ENCODE assay signal across 11 cellular contexts in genomic region chr12:47752552-47752951, GRCh38. TPM values are rescaled to one million over a fixed set of nuclear protein-coding genes. Genes with fewer than 3 reads are reported as not detected.
DNase-seq lines count a peak whose midpoint lies in the region; ATAC-seq and TF ChIP-seq lines count a peak whose summit lies in the region.
"Had no signal": no experiment of that assay in that cellular context is flagged by ENCODE, and none has a peak within 500 bp of the region (broad histone marks: within the 10 kb centered on the region; RNA-seq: fewer than 3 reads in every experiment).

No MANE protein-coding gene starts in this region.

- peaks cover 38% of the 10 kb centered on the region for H3K4me1 ChIP-seq in psoas muscle

- intact Hi-C loops in psoas muscle (cut with DNase I) = no loop called here

- H3K27ac ChIP-seq in epithelial cell of prostate = peak overlapping the region; percentile 100
- peak overlapping the region; percentile 89 for H3K27ac ChIP-seq in psoas muscle

- no peak for TF ChIP-seq CTCF in psoas muscle (IDR thresholded peaks at IDR 0.05)

- DNase-seq in AG20443 (ENCODE audit: low spot score) = peak; percentile 82
- DNase-seq in NCI-H460 (ENCODE audit: extremely low read depth, low read depth) = peak; percentile 85
- peak; percentile 80 for DNase-seq in epithelial cell of prostate (ENCODE audit: low read depth, low spot score)
- DNase-seq in psoas muscle = no peak
- no peak for DNase-seq in MV-4-11 (lab: John Stamatoyannopoulos, UW)
- no peak for DNase-seq in NCI-H2196 (lab: John Stamatoyannopoulos, UW; ENCODE audit: unreplicated experiment)
- DNase-seq: activated naive CD4-positive, alpha-beta T cell treated with anti-CD3 and anti-CD28 coated beads, Interleukin-2, amount 50 U/mL, for 16 hours; BE2C had no signal

- no peaks in the 10 kb centered on the region for H3K27me3 ChIP-seq in psoas muscle (ENCODE audit: insufficient read depth in 3 of 3, low read length in 2 of 3)
- H3K27me3 ChIP-seq: BE2C had no signal

- no peak overlapping the region for H3K4me3 ChIP-seq in psoas muscle

- WGBS in psoas muscle, 3 donors = 54 to 60% (median 56%) methylated on average over 7 of the region's 7 CpGs

- no peaks in the 10 kb centered on the region for H3K9me3 ChIP-seq in psoas muscle
- H3K9me3 ChIP-seq: BE2C had no signal

- no peak for ATAC-seq in psoas muscle
- ATAC-seq in GM19455 (IDR thresholded peaks at IDR 0.05; ENCODE audit: unreplicated experiment) = no peak
- ATAC-seq in GM21723 (IDR thresholded peaks at IDR 0.05; ENCODE audit: unreplicated experiment) = no peak

- H3K36me3 ChIP-seq in psoas muscle (ENCODE audit: insufficient read depth in 1 of 2, low read depth in 1 of 2) = peaks cover 0 to 3% of the 10 kb centered on the region in 2 donors
- H3K36me3 ChIP-seq: BE2C had no signal

RNA-seq across cellular contexts. Expression of gene RAPGEF3, which starts 6.1 kb away (rescaled TPM):
- 7.6 and 10.8 TPM in 2 replicates for total RNA-seq in NCI-H460 (2014; rRNA removed; shearing (Covaris generic))
- polyA plus RNA-seq in NCI-H460 (2014; cell fraction: nucleus; rRNA removed) = 32.5 and 34.6 TPM in 2 replicates
- total RNA-seq in psoas muscle = 10 to 100 TPM in 2 of 4 donors, 1 to 10 TPM in 2; 5.1 to 28.8 (median 11.7) TPM
- polyA plus RNA-seq in psoas muscle = 10 to 100 TPM; 11.7 to 29.9 (median 15.0) TPM

RNA-seq across cellular contexts. Expression of gene SLC48A1, which starts 20.5 kb away (rescaled TPM):
- total RNA-seq in NCI-H460 (2014; rRNA removed; shearing (Covaris generic)) = 111 and 123 TPM in 2 replicates
- 165 and 231 TPM in 2 replicates for polyA plus RNA-seq in NCI-H460 (2014; cell fraction: nucleus; rRNA removed)
- 10 to 100 TPM; 21.8 to 28.7 (median 27.3) TPM for total RNA-seq in psoas muscle
- 10 to 100 TPM; 12.7 to 23.5 (median 19.6) TPM for polyA plus RNA-seq in psoas muscle

RNA-seq across cellular contexts. Expression of gene ENDOU, which starts 27.3 kb away (rescaled TPM):
- 0.17 and 0.37 TPM in 2 replicates for total RNA-seq in NCI-H460 (2014; rRNA removed; shearing (Covaris generic))
- polyA plus RNA-seq in NCI-H460 (2014; cell fraction: nucleus; rRNA removed) = 0.19 TPM in 1 of 2 replicates, not detected in the other
- total RNA-seq in psoas muscle = under 1 TPM in 2 of 4 donors, not detected in 2; 0.13 to 0.15 TPM
- under 1 TPM in 2 of 3 donors, not detected in 1; 0.25 to 0.82 TPM for polyA plus RNA-seq in psoas muscle
- polyA plus RNA-seq: liver had no signal

RNA-seq across cellular contexts. Expression of gene RPAP3, which starts 46.7 kb away (rescaled TPM):
- total RNA-seq in NCI-H460 (2014; rRNA removed; shearing (Covaris generic)) = 37.9 and 43.7 TPM in 2 replicates
- 15.2 and 25.1 TPM in 2 replicates for polyA plus RNA-seq in NCI-H460 (2014; cell fraction: nucleus; rRNA removed)
- total RNA-seq in psoas muscle = 10 to 100 TPM; 24.1 to 28.5 (median 27.4) TPM
- polyA plus RNA-seq in psoas muscle = 10 to 100 TPM; 18.8 to 43.2 (median 20.9) TPM

Comparison
In these comparisons a context has a peak if more than half of its experiments do, and no peak if none do; other contexts are left out.
1. DNase-seq: peak in AG20443 (single experiment), NCI-H460 (single experiment) and epithelial cell of prostate (single experiment); none in psoas muscle (0 of 2), MV-4-11 (single experiment) and NCI-H2196 (single experiment).